ENCODE assay signal across 8 cellular contexts in the genomic region with DNA sequence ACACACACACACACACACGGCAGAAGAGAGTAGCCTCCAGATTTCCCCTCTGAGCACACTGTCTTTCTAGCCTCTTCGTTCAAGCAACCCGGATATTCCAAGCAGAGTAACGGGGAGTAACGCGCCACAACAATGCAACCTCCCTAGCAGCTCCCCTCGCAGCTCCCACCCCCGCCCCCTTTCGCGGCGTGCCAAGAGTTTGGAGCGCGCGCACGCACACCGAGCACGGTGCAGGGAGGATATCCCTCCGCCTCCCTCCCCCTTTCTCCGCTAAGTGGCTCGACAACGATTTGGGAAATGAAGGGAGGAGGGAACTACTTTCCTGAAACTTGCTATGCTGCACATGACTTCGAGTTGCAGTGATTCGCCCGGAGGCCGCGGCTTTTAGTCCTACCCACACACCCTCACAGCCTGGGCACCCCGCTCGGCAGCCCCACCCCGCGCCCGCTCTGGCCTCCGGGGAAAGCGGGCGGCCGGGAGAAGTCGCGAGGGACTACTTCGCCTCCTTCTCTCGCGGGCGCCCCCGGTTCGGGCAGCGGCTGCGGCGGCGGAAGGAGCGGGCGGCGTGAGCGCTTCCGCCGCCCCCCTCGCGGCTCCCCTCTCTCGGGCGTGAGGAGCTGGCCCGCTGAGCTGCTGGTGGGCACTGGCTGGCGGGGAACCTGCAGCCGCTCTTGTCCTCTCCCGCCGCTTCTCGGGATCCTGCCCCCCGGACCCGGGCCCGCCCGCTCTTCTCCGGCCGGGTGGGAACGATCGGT. TPM values are rescaled to one million over a fixed set of nuclear protein-coding genes. Genes with fewer than 3 reads are reported as not detected.
DNase-seq lines count a peak whose midpoint lies in the region; ATAC-seq and TF ChIP-seq lines count a peak whose summit lies in the region.

No MANE protein-coding gene starts in this region.

- H3K4me3 Mint-ChIP-seq in WTC11: peak overlapping the region; percentile 85

- H3K27me3 ChIP-seq in skeletal muscle tissue (ENCODE audit: control insufficient read depth in 3 of 3, insufficient read depth in 3 of 3, low read length in 3 of 3): no peaks in the 10 kb centered on the region

- peak overlapping the region; percentile 99 for H3K27ac Mint-ChIP-seq in WTC11

- H3K9ac ChIP-seq in skeletal muscle tissue (ENCODE audit: low read depth in 1 of 3, low read length in 3 of 3): peak overlapping the region; percentile 73 to 86 (median 74)

- H3K36me3 ChIP-seq in skeletal muscle tissue (ENCODE audit: control insufficient read depth in 3 of 3, insufficient read depth in 3 of 3, low read length in 3 of 3): no peaks in the 10 kb centered on the region

- peak overlapping the region; percentile 72 to 94 for H3K4me3 ChIP-seq in cardiac fibroblast (replicated peaks in 1 of 2; ENCODE audit: low read depth in 2 of 2, low read length in 2 of 2)
- H3K4me3 ChIP-seq in skeletal muscle tissue (ENCODE audit: low read length in 3 of 3): peak overlapping the region; percentile 78 to 83 (median 81)

- H3K27me3 Mint-ChIP-seq in WTC11 (ENCODE audit: low read depth): no peaks in the 10 kb centered on the region

- H3K4me1 ChIP-seq in skeletal muscle tissue (ENCODE audit: control insufficient read depth in 3 of 3, insufficient read depth in 3 of 3, low read length in 3 of 3): peaks cover 10 to 21% (median 12%) of the 10 kb centered on the region in 3 donors

- H3K9me3 Mint-ChIP-seq in WTC11: no peaks in the 10 kb centered on the region

- H3K4me1 Mint-ChIP-seq in WTC11: peaks cover 48% of the 10 kb centered on the region

- DNase-seq in NCI-H2227 treated with DMSO at 0.1 percent for 48 hours (lab: John Stamatoyannopoulos, UW): peak; percentile 93
- peak; percentile 92 for DNase-seq in WTC11 (ENCODE audit: low spot score)
- peak; percentile 99 to 100 for DNase-seq in cardiac fibroblast (ENCODE audit: low read depth in 2 of 2)
- DNase-seq in iPS-NIHi7 (ENCODE audit: extremely low spot score): peak; percentile 77

- ATAC-seq in GM18519 (IDR thresholded peaks at IDR 0.05; ENCODE audit: low FRiP score, unreplicated experiment) (peak; percentile 27), HG03066 (IDR thresholded peaks at IDR 0.05; ENCODE audit: low read depth, unreplicated experiment) (peak; percentile 40), WTC11 (peak; percentile 71), HG03025 (IDR thresholded peaks at IDR 0.05; ENCODE audit: low FRiP score, unreplicated experiment) (no peak)

- peak overlapping the region; percentile 91 for H3K27ac ChIP-seq in skeletal muscle tissue (ENCODE audit: low read depth, low read length)

- POLR2A ChIA-PET in WTC11 (lab: Charles Lee): interaction anchor here (0.5 to 2.0 kb wide), 23 partner anchors 8 to 419 kb away, joined by 3 to 10 read pairs (median 4); partner anchors contain the start of gene FAM98B

- CTCF ChIA-PET in WTC11 (lab: Charles Lee): interaction anchor here (0.6 to 2.1 kb wide), 17 partner anchors 8 to 448 kb away, joined by 3 to 10 read pairs (median 4); no protein-coding TSS in a partner anchor

- TF ChIP-seq CTCF in WTC11 (IDR thresholded peaks at IDR 0.05) (no peak), cardiac fibroblast (IDR thresholded peaks at IDR 0.05; ENCODE audit: low read depth, low read length) (no peak)

- peaks cover 4% of the 10 kb centered on the region; the same call in 1 of the 2 replicates for H3K36me3 Mint-ChIP-seq in WTC11

- no peaks in the 10 kb centered on the region for H3K9me3 ChIP-seq in skeletal muscle tissue (ENCODE audit: control insufficient read depth in 3 of 3, low read length in 3 of 3)

TF ChIP-seq in WTC11, 78 proteins besides CTCF, POLR2A, EP300 and RAD21 (continues in another document):
- TF ChIP-seq, protein P1, sequence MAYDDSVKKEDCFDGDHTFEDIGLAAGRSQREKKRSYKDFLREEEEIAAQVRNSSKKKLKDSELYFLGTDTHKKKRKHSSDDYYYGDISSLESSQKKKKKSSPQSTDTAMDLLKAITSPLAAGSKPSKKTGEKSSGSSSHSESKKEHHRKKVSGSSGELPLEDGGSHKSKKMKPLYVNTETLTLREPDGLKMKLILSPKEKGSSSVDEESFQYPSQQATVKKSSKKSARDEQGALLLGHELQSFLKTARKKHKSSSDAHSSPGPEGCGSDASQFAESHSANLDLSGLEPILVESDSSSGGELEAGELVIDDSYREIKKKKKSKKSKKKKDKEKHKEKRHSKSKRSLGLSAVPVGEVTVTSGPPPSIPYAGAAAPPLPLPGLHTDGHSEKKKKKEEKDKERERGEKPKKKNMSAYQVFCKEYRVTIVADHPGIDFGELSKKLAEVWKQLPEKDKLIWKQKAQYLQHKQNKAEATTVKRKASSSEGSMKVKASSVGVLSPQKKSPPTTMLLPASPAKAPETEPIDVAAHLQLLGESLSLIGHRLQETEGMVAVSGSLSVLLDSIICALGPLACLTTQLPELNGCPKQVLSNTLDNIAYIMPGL (CRISPR knock-in tag; IDR thresholded peaks at IDR 0.05): peak; percentile 71; the same call in 1 of the 2 replicates
- TF ChIP-seq, protein P2, sequence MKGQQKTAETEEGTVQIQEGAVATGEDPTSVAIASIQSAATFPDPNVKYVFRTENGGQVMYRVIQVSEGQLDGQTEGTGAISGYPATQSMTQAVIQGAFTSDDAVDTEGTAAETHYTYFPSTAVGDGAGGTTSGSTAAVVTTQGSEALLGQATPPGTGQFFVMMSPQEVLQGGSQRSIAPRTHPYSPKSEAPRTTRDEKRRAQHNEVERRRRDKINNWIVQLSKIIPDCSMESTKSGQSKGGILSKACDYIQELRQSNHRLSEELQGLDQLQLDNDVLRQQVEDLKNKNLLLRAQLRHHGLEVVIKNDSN (CRISPR knock-in tag; IDR thresholded peaks at IDR 0.05): peak; percentile 48; the same call in 1 of the 2 replicates
- TF ChIP-seq TCF7 (CRISPR knock-in tag; IDR thresholded peaks at IDR 0.05; ENCODE audit: low read depth) (no peak), ZNF512 (CRISPR knock-in tag; IDR thresholded peaks at IDR 0.05; ENCODE audit: borderline replicate concordance) (no peak), ZNF416 (CRISPR knock-in tag; IDR thresholded peaks at IDR 0.05) (0 out of 2 replicates have a peak, but pooled peaks have one; percentile 23), TP53 (CRISPR knock-in tag; IDR thresholded peaks at IDR 0.05) (0 out of 2 replicates have a peak, but pooled peaks have one; percentile 5), ZBTB43 (CRISPR knock-in tag; IDR thresholded peaks at IDR 0.05) (peak; percentile 90), ATF1 (CRISPR knock-in tag; IDR thresholded peaks at IDR 0.05) (0 out of 2 replicates have a peak, but pooled peaks have one; percentile 32), SP1 (CRISPR knock-in tag; conservative IDR thresholded peaks at IDR 0.05) (peak; percentile 33)
- TF ChIP-seq, protein P3, sequence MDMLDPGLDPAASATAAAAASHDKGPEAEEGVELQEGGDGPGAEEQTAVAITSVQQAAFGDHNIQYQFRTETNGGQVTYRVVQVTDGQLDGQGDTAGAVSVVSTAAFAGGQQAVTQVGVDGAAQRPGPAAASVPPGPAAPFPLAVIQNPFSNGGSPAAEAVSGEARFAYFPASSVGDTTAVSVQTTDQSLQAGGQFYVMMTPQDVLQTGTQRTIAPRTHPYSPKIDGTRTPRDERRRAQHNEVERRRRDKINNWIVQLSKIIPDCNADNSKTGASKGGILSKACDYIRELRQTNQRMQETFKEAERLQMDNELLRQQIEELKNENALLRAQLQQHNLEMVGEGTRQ (CRISPR knock-in tag; IDR thresholded peaks at IDR 0.05): peak; percentile 42; the same call in 1 of the 2 replicates
- TF ChIP-seq, protein P4, sequence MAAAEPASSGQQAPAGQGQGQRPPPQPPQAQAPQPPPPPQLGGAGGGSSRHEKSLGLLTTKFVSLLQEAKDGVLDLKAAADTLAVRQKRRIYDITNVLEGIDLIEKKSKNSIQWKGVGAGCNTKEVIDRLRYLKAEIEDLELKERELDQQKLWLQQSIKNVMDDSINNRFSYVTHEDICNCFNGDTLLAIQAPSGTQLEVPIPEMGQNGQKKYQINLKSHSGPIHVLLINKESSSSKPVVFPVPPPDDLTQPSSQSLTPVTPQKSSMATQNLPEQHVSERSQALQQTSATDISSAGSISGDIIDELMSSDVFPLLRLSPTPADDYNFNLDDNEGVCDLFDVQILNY (CRISPR knock-in tag; IDR thresholded peaks at IDR 0.05): peak; percentile 76; the same call in 1 of the 2 replicates

RNA-seq across cellular contexts. Expression of gene SPRED1, which starts 0.7 kb away (rescaled TPM):
- total RNA-seq in WTC11 (2021): 35.9 to 37.1 TPM (median 36.1 TPM) in 3 replicates
- total RNA-seq in skeletal muscle tissue: 37.6 TPM
